ENCODE assay signal across 10 cellular contexts in the genomic region with DNA sequence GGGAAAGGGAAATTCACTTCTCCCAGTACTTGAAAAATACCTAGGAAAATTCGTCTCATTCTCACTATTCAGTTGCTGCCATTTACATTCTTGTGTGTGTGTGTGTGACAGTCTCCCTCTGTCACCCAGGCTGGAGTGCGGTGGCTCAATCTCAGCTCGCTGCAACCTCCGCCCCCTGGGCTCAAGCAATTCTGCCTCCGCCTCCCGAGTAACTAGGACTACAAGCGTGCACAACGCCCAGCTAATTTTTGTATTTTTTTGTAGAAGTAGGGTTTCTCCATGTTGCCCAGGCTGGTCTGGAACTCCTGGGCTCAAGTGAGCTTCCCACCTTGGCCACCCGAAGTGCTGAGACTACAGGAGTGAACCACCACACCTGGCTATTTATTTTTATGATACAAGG. TPM values are rescaled to one million over a fixed set of nuclear protein-coding genes. Genes with fewer than 3 reads are reported as not detected.
DNase-seq lines count a peak whose midpoint lies in the region; ATAC-seq and TF ChIP-seq lines count a peak whose summit lies in the region.
"Had no signal": no experiment of that assay in that cellular context is flagged by ENCODE, and none has a peak within 500 bp of the region (broad histone marks: within the 10 kb centered on the region; RNA-seq: fewer than 3 reads in every experiment).

No MANE protein-coding gene starts in this region.

- no peak for ATAC-seq in activated CD8-positive, alpha-beta memory T cell treated with anti-CD3 and anti-CD28 coated beads, Interleukin-2, amount 10 ng/mL, durations not matched to agents 7 days and 5 days
- ATAC-seq in activated T-helper 17 cell treated with anti-CD3 and anti-CD28 coated beads, Interleukin-2, amount 50 U/mL, for 72 hours (replicated peaks): no peak
- ATAC-seq in left lobe of liver: no peak

- peaks cover 4% of the 10 kb centered on the region for H3K79me2 ChIP-seq in mesendoderm (ENCODE audit: control insufficient read depth, insufficient read depth, low read length)

- no peak overlapping the region for H3K27ac ChIP-seq in iPS-20b (ENCODE audit: low read length)
- peak overlapping the region; percentile 92 for H3K27ac ChIP-seq in suprapubic skin
- no peak overlapping the region for H3K27ac ChIP-seq in mesendoderm (ENCODE audit: low read depth, low read length)

- WGBS in suprapubic skin: 64% methylated on average over 9 of the region's 9 CpGs
- WGBS in mesendoderm (ENCODE audit: extremely low coverage, insufficient coverage, low lambda C conversion rate): no CpG with 5 or more reads among the region's 9 CpGs

- no peak overlapping the region for H2BK15ac ChIP-seq in mesendoderm (replicated peaks; ENCODE audit: low read depth)

- H3K4me3 ChIP-seq in iPS-20b (ENCODE audit: low read length) (peak overlapping the region; percentile 96), suprapubic skin (peak overlapping the region; percentile 71), mesendoderm (ENCODE audit: low read length) (no peak overlapping the region)

- H4K8ac ChIP-seq in mesendoderm (ENCODE audit: low read depth, low read length): no peak overlapping the region

- H3K27ac Mint-ChIP-seq in activated CD8-positive, alpha-beta memory T cell treated with anti-CD3 and anti-CD28 coated beads, Interleukin-2, amount 10 ng/mL, durations not matched to agents 7 days and 5 days: peak overlapping the region; percentile 87
- peak overlapping the region; percentile 94 for H3K27ac Mint-ChIP-seq in activated T-helper 17 cell treated with anti-CD3 and anti-CD28 coated beads, Interleukin-2, amount 50 U/mL, for 72 hours

- no peak overlapping the region for H2BK5ac ChIP-seq in mesendoderm (ENCODE audit: low read length)

- H2BK120ac ChIP-seq in mesendoderm (ENCODE audit: low read depth, low read length): no peak overlapping the region

- peaks cover 28% of the 10 kb centered on the region for H3K36me3 Mint-ChIP-seq in activated CD8-positive, alpha-beta memory T cell treated with anti-CD3 and anti-CD28 coated beads, Interleukin-2, amount 10 ng/mL, durations not matched to agents 7 days and 5 days
- H3K36me3 Mint-ChIP-seq in activated T-helper 17 cell treated with anti-CD3 and anti-CD28 coated beads, Interleukin-2, amount 50 U/mL, for 72 hours (ENCODE audit: low read depth): peaks cover 16% of the 10 kb centered on the region

- H3K4me1 Mint-ChIP-seq in activated CD8-positive, alpha-beta memory T cell treated with anti-CD3 and anti-CD28 coated beads, Interleukin-2, amount 10 ng/mL, durations not matched to agents 7 days and 5 days: peaks cover 14% of the 10 kb centered on the region
- no peaks in the 10 kb centered on the region for H3K4me1 Mint-ChIP-seq in activated T-helper 17 cell treated with anti-CD3 and anti-CD28 coated beads, Interleukin-2, amount 50 U/mL, for 72 hours

- peak overlapping the region; percentile 87; the same call in 1 of the 2 replicates for H3K9ac ChIP-seq in iPS-20b (ENCODE audit: low read depth, low read length)
- no peak overlapping the region for H3K9ac ChIP-seq in mesendoderm (ENCODE audit: low read length)

- no peak for TF ChIP-seq EP300 in suprapubic skin (IDR thresholded peaks at IDR 0.05)

- CTCF ChIA-PET in activated CD8-positive, alpha-beta memory T cell treated with anti-CD3 and anti-CD28 coated beads, Interleukin-2, amount 10 ng/mL, durations not matched to agents 7 days and 5 days (lab: Charles Lee): interaction anchor here (1.2 to 2.1 kb wide), 3 partner anchors 11 to 149 kb away, joined by 5 to 13 read pairs (median 5); a partner anchor contains a TSS

- no peak for TF ChIP-seq POLR2A in suprapubic skin (IDR thresholded peaks at IDR 0.05)

- peak overlapping the region; percentile 83 for H3K4me3 Mint-ChIP-seq in activated CD8-positive, alpha-beta memory T cell treated with anti-CD3 and anti-CD28 coated beads, Interleukin-2, amount 10 ng/mL, durations not matched to agents 7 days and 5 days
- peak overlapping the region; percentile 91 for H3K4me3 Mint-ChIP-seq in activated T-helper 17 cell treated with anti-CD3 and anti-CD28 coated beads, Interleukin-2, amount 50 U/mL, for 72 hours

- no peak overlapping the region for H3K4me2 ChIP-seq in mesendoderm (ENCODE audit: low read length)

- H3K4me1 ChIP-seq in iPS-20b (ENCODE audit: insufficient read depth, low read length): peaks cover 4% of the 10 kb centered on the region; the same call in 1 of the 2 replicates
- H3K4me1 ChIP-seq in suprapubic skin: peaks cover 15% of the 10 kb centered on the region
- H3K4me1 ChIP-seq in mesendoderm (ENCODE audit: control insufficient read depth, low read depth, low read length): peaks cover 3% of the 10 kb centered on the region

- no peaks in the 10 kb centered on the region for H3K27me3 ChIP-seq in iPS-20b (ENCODE audit: insufficient read depth, low read length)
- no peaks in the 10 kb centered on the region for H3K27me3 ChIP-seq in suprapubic skin
- no peaks in the 10 kb centered on the region for H3K27me3 ChIP-seq in mesendoderm (ENCODE audit: insufficient read depth, low read length, poor library complexity)

- no peak overlapping the region for H3K56ac ChIP-seq in mesendoderm (ENCODE audit: low read length)

- H4K5ac ChIP-seq in mesendoderm (ENCODE audit: low read length): no peak overlapping the region

- no peak overlapping the region for H3K4ac ChIP-seq in mesendoderm (ENCODE audit: low read depth, low read length)

- H3K18ac ChIP-seq in mesendoderm (ENCODE audit: low read length): no peak overlapping the region

- H3K79me1 ChIP-seq in mesendoderm (ENCODE audit: low read length): peaks cover 4% of the 10 kb centered on the region

- no peak for DNase-seq in activated CD8-positive, alpha-beta memory T cell treated with anti-CD3 and anti-CD28 coated beads, Interleukin-2, amount 10 ng/mL, durations not matched to agents 7 days and 5 days
- no peak for DNase-seq in activated CD8-positive, alpha-beta memory T cell treated with anti-CD3 and anti-CD28 coated beads, Interleukin-2, amount 50 U/mL, for 48 hours
- peak; percentile 56 to 74 for DNase-seq in suprapubic skin (ENCODE audit: low spot score in 2 of 2)
- no peak for DNase-seq in left lobe of liver (ENCODE audit: low spot score)
- no peak for DNase-seq in mesendoderm
- DNase-seq in NCI-H748 (lab: John Stamatoyannopoulos, UW; ENCODE audit: unreplicated experiment): no peak
- DNase-seq: DMS 273 treated with DMSO at 0.1 percent for 48 hours had no signal

- no peak overlapping the region for H3K23ac ChIP-seq in mesendoderm (ENCODE audit: low read length)

- H3K36me3 ChIP-seq in iPS-20b (ENCODE audit: insufficient read depth, low read depth, low read length) (peaks cover 42% of the 10 kb centered on the region), suprapubic skin (peaks cover 42% of the 10 kb centered on the region), mesendoderm (ENCODE audit: control insufficient read depth, insufficient read depth, low read length) (peaks cover 12% of the 10 kb centered on the region)

- no peak overlapping the region for H2AK5ac ChIP-seq in mesendoderm (ENCODE audit: low read length)

- H3K27me3 Mint-ChIP-seq in activated CD8-positive, alpha-beta memory T cell treated with anti-CD3 and anti-CD28 coated beads, Interleukin-2, amount 10 ng/mL, durations not matched to agents 7 days and 5 days: no peaks in the 10 kb centered on the region
- no peaks in the 10 kb centered on the region for H3K27me3 Mint-ChIP-seq in activated T-helper 17 cell treated with anti-CD3 and anti-CD28 coated beads, Interleukin-2, amount 50 U/mL, for 72 hours

- TF ChIP-seq CTCF in suprapubic skin (IDR thresholded peaks at IDR 0.05): no peak

- no peaks in the 10 kb centered on the region for H3K9me3 Mint-ChIP-seq in activated CD8-positive, alpha-beta memory T cell treated with anti-CD3 and anti-CD28 coated beads, Interleukin-2, amount 10 ng/mL, durations not matched to agents 7 days and 5 days (ENCODE audit: low read depth)
- no peaks in the 10 kb centered on the region for H3K9me3 Mint-ChIP-seq in activated T-helper 17 cell treated with anti-CD3 and anti-CD28 coated beads, Interleukin-2, amount 50 U/mL, for 72 hours

- H3K9me3 ChIP-seq in iPS-20b (ENCODE audit: insufficient read depth, low read depth, low read length): no peaks in the 10 kb centered on the region
- no peaks in the 10 kb centered on the region for H3K9me3 ChIP-seq in suprapubic skin

RNA-seq across cellular contexts. Expression of a gene that starts 1.2 kb away (rescaled TPM):
- total RNA-seq in activated CD8-positive, alpha-beta memory T cell treated with anti-CD3 and anti-CD28 coated beads, Interleukin-2, amount 10 ng/mL, durations not matched to agents 7 days and 5 days: 10 to 100 TPM; 30.7 to 34.2 TPM
- total RNA-seq in activated T-helper 17 cell treated with anti-CD3 and anti-CD28 coated beads, Interleukin-2, amount 50 U/mL, for 72 hours: 10 to 100 TPM; 27.3 to 29.0 TPM
- 10 to 100 TPM; 33.6 to 41.1 (median 35.6) TPM for total RNA-seq in suprapubic skin
- total RNA-seq in left lobe of liver: 15.1 TPM
- 19.9 TPM for polyA plus RNA-seq in mesendoderm (2013, experiment 1 of 2)
- 21.5 TPM for polyA plus RNA-seq in mesendoderm (2013, experiment 2 of 2)

RNA-seq across cellular contexts. Expression of a gene that starts 11.1 kb away (rescaled TPM):
- 100 to 1,000 TPM; 193 to 260 TPM for total RNA-seq in activated CD8-positive, alpha-beta memory T cell treated with anti-CD3 and anti-CD28 coated beads, Interleukin-2, amount 10 ng/mL, durations not matched to agents 7 days and 5 days
- 100 to 1,000 TPM; 153 to 245 TPM for total RNA-seq in activated T-helper 17 cell treated with anti-CD3 and anti-CD28 coated beads, Interleukin-2, amount 50 U/mL, for 72 hours
- total RNA-seq in suprapubic skin (100 to 1,000 TPM in 3 of 4 donors, 10 to 100 TPM in 1; 68.2 to 149 (median 127) TPM), left lobe of liver (33.2 TPM)
- 373 TPM for polyA plus RNA-seq in mesendoderm (2013, experiment 1 of 2)
- 378 TPM for polyA plus RNA-seq in mesendoderm (2013, experiment 2 of 2)

RNA-seq across cellular contexts. Expression of a gene that starts 18.8 kb away (rescaled TPM):
- total RNA-seq in activated CD8-positive, alpha-beta memory T cell treated with anti-CD3 and anti-CD28 coated beads, Interleukin-2, amount 10 ng/mL, durations not matched to agents 7 days and 5 days: under 1 TPM in 1 of 2 experiments, not detected in 1; 0.05 TPM
- under 1 TPM in 1 of 2 donors, not detected in 1; 0.19 TPM for total RNA-seq in activated T-helper 17 cell treated with anti-CD3 and anti-CD28 coated beads, Interleukin-2, amount 50 U/mL, for 72 hours
- total RNA-seq in suprapubic skin (10 to 100 TPM in 1 of 4 donors, 1 to 10 TPM in 3; 4.7 to 19.2 (median 6.9) TPM), left lobe of liver (7.1 TPM)
- polyA plus RNA-seq in mesendoderm (2013, experiment 1 of 2): 1.6 TPM
- 1.5 TPM for polyA plus RNA-seq in mesendoderm (2013, experiment 2 of 2)
- total RNA-seq: T-helper 2 cell treated with Interferon-gamma antibody and Interleukin-4, amounts not matched to agents 100 ng/mL and 5 ng/mL, for 36 hours had no signal

RNA-seq across cellular contexts. Expression of a gene that starts 25.8 kb away (rescaled TPM):
- total RNA-seq in activated CD8-positive, alpha-beta memory T cell treated with anti-CD3 and anti-CD28 coated beads, Interleukin-2, amount 10 ng/mL, durations not matched to agents 7 days and 5 days: 10 to 100 TPM; 83.8 to 89.1 TPM
- total RNA-seq in activated T-helper 17 cell treated with anti-CD3 and anti-CD28 coated beads, Interleukin-2, amount 50 U/mL, for 72 hours: 10 to 100 TPM; 70.6 to 88.6 TPM
- total RNA-seq in suprapubic skin (10 to 100 TPM; 56.8 to 78.1 (median 58.2) TPM), left lobe of liver (24.5 TPM)
- polyA plus RNA-seq in mesendoderm (2013, experiment 1 of 2): 88.9 TPM
- polyA plus RNA-seq in mesendoderm (2013, experiment 2 of 2): 88.2 TPM

RNA-seq across cellular contexts. Expression of a gene that starts 31.4 kb away (rescaled TPM):
- not detected for total RNA-seq in activated CD8-positive, alpha-beta memory T cell treated with anti-CD3 and anti-CD28 coated beads, Interleukin-2, amount 10 ng/mL, durations not matched to agents 7 days and 5 days
- not detected for total RNA-seq in activated T-helper 17 cell treated with anti-CD3 and anti-CD28 coated beads, Interleukin-2, amount 50 U/mL, for 72 hours
- total RNA-seq in suprapubic skin (10 to 100 TPM; 17.9 to 33.2 (median 21.1) TPM), left lobe of liver (1.7 TPM)
- 0.29 TPM for polyA plus RNA-seq in mesendoderm (2013, experiment 1 of 2)
- 0.32 TPM for polyA plus RNA-seq in mesendoderm (2013, experiment 2 of 2)
- total RNA-seq: T-helper 2 cell treated with Interferon-gamma antibody and Interleukin-4, amounts not matched to agents 100 ng/mL and 5 ng/mL, for 36 hours had no signal

Comparison
In these comparisons a context has a peak if more than half of its experiments do, and no peak if none do; other contexts are left out.
1. DNase-seq: peak in suprapubic skin (2 of 2); none in activated CD8-positive, alpha-beta memory T cell treated with anti-CD3 and anti-CD28 coated beads, Interleukin-2, amount 10 ng/mL, durations not matched to agents 7 days and 5 days (single experiment), activated CD8-positive, alpha-beta memory T cell treated with anti-CD3 and anti-CD28 coated beads, Interleukin-2, amount 50 U/mL, for 48 hours (single experiment), left lobe of liver (single experiment), mesendoderm (single experiment) and NCI-H748 (single experiment).